ENCODE assay signal across 8 cellular contexts in genomic region chr20:20603339-20603990, GRCh38.
DNase-seq lines count a peak whose midpoint lies in the region; ATAC-seq lines count a peak whose summit lies in the region.

No MANE protein-coding gene starts in this region.

- H3K9me3 ChIP-seq in aorta (ENCODE audit: control insufficient read depth, low read length): no peaks in the 10 kb centered on the region

- H3K27ac Mint-ChIP-seq in naive B cell: peak overlapping the region in 1 of 6 donors; percentile 8

- H3K27me3 ChIP-seq in aorta (ENCODE audit: control insufficient read depth in 1 of 2, insufficient read depth in 2 of 2, low read length in 1 of 2): no peaks in the 10 kb centered on the region

- no peaks in the 10 kb centered on the region for H3K36me3 ChIP-seq in aorta (ENCODE audit: control insufficient read depth in 1 of 2, insufficient read depth in 2 of 2, low read length in 1 of 2)

- no peaks in the 10 kb centered on the region for H3K27me3 Mint-ChIP-seq in naive B cell

- no peak overlapping the region for H3K4me3 Mint-ChIP-seq in naive B cell

- peaks cover 20 to 26% of the 10 kb centered on the region in 2 donors for H3K36me3 Mint-ChIP-seq in naive B cell

- H3K4me1 Mint-ChIP-seq in naive B cell: peaks cover 0 to 14% (median 8%) of the 10 kb centered on the region in 3 donors

- peak; percentile 39 for DNase-seq in D341Med (ENCODE audit: low spot score)
- DNase-seq in NCI-H82 treated with DMSO at 0.1 percent for 48 hours (lab: John Stamatoyannopoulos, UW; ENCODE audit: unreplicated experiment): peak; percentile 29
- DNase-seq in naive B cell: no peak
- no peak for DNase-seq in AML-193 (lab: John Stamatoyannopoulos, UW)
- no peak for DNase-seq in aorta
- no peak for DNase-seq in stimulated activated CD4-positive, alpha-beta T cell treated with anti-CD3 and anti-CD28 coated beads, Interleukin-4, amount 100 ng/mL, for 24 hours

- no peak overlapping the region for H3K4me3 ChIP-seq in aorta (ENCODE audit: low read length in 2 of 2)

- intact Hi-C loops in aorta (cut with DNase I): no loop called here

- H3K4me1 ChIP-seq in aorta (ENCODE audit: control insufficient read depth in 1 of 2, insufficient read depth in 2 of 2, low read length in 2 of 2): no peaks in the 10 kb centered on the region

- ATAC-seq in GM19452 (IDR thresholded peaks at IDR 0.05; ENCODE audit: unreplicated experiment): peak; percentile 97
- peak; percentile 98 for ATAC-seq in HG03354 (IDR thresholded peaks at IDR 0.05; ENCODE audit: poor library complexity, severe bottlenecking, unreplicated experiment)
- ATAC-seq in naive B cell (ENCODE audit: low read depth in 2 of 2): peak; percentile 51 to 53
- no peak for ATAC-seq in aorta (ENCODE audit: low FRiP score)

- no peak overlapping the region for H3K27ac ChIP-seq in aorta (ENCODE audit: low read depth in 1 of 2, low read length in 2 of 2)

- WGBS in aorta, 2 donors: 76 to 77% methylated on average over 5 of the region's 5 CpGs

- no peaks in the 10 kb centered on the region for H3K9me3 Mint-ChIP-seq in naive B cell

Comparison
In these comparisons a context has a peak if more than half of its experiments do, and no peak if none do; other contexts are left out.
1. DNase-seq: peak in D341Med (single experiment) and NCI-H82 treated with DMSO at 0.1 percent for 48 hours (single experiment); none in naive B cell (single experiment), AML-193 (0 of 2), aorta (0 of 2) and stimulated activated CD4-positive, alpha-beta T cell treated with anti-CD3 and anti-CD28 coated beads, Interleukin-4, amount 100 ng/mL, for 24 hours (single experiment).